Comparison of ENCODE assay signal across 8 cellular contexts in genomic region chr2:177618270-177619253, GRCh38.
A peak's percentile ranks its signal among the peaks of the same experiment; 100 is the strongest.
DNase-seq lines count a peak whose midpoint lies in the region; ATAC-seq and TF ChIP-seq lines count a peak whose summit lies in the region.

No MANE protein-coding gene starts in this region.

- TF ChIP-seq POLR2A in GM19193 (IDR thresholded peaks at IDR 0.05; ENCODE audit: extremely low read depth, insufficient read depth, insufficient read length): peak; percentile 70

- H3K9ac ChIP-seq in colonic mucosa (ENCODE audit: low read depth in 2 of 2, low read length in 2 of 2): peak overlapping the region; percentile 61 to 84

- H3K27me3 ChIP-seq in colonic mucosa (no peaks in the 10 kb centered on the region), layer of hippocampus (ENCODE audit: control insufficient read depth, insufficient read depth, low read length) (no peaks in the 10 kb centered on the region)

- DNase-seq in Ammon's horn (ENCODE audit: low spot score) (peak; percentile 94), NCI-H524 (lab: John Stamatoyannopoulos, UW) (peak; percentile 81 to 87), colonic mucosa (peak; percentile 95)
- DNase-seq in activated CD4-positive, alpha-beta T cell treated with anti-CD3 and anti-CD28 coated beads for 48 hours: peak; percentile 93
- peak; percentile 69 to 87 (median 85) for DNase-seq in stimulated activated CD4-positive, alpha-beta T cell treated with anti-CD3 and anti-CD28 coated beads, Interleukin-1b, Interleukin-23, amount 100 ng/mL, for 24 hours (ENCODE audit: low read depth in 4 of 4, low spot score in 1 of 4)

- ATAC-seq in HG03432 (IDR thresholded peaks at IDR 0.05; ENCODE audit: unreplicated experiment): peak; percentile 98

- no peaks in the 10 kb centered on the region for H3K36me3 ChIP-seq in colonic mucosa

- H3K27ac ChIP-seq in colonic mucosa (peak overlapping the region; percentile 85), layer of hippocampus (ENCODE audit: low read depth, low read length) (peak overlapping the region; percentile 100)

- intact Hi-C loops in colonic mucosa (cut with DNase I): loop anchor here (10.0 kb wide), 1 partner anchor 454 kb away; no protein-coding TSS in a partner anchor

- H3K4me1 ChIP-seq in colonic mucosa: no peaks in the 10 kb centered on the region

- no peaks in the 10 kb centered on the region for H3K9me3 ChIP-seq in colonic mucosa

- no peak for TF ChIP-seq CTCF in colonic mucosa (IDR thresholded peaks at IDR 0.05)

- H3K4me3 ChIP-seq in colonic mucosa: peak overlapping the region; percentile 67

Comparison
In these comparisons a context has a peak if more than half of its experiments do, and no peak if none do; other contexts are left out.
1. Peak in every context shown above with its lines: DNase-seq, ATAC-seq, H3K4me3 ChIP-seq and H3K27ac ChIP-seq.